Comparison of ENCODE assay signal across 2 cellular contexts in the genomic region with DNA sequence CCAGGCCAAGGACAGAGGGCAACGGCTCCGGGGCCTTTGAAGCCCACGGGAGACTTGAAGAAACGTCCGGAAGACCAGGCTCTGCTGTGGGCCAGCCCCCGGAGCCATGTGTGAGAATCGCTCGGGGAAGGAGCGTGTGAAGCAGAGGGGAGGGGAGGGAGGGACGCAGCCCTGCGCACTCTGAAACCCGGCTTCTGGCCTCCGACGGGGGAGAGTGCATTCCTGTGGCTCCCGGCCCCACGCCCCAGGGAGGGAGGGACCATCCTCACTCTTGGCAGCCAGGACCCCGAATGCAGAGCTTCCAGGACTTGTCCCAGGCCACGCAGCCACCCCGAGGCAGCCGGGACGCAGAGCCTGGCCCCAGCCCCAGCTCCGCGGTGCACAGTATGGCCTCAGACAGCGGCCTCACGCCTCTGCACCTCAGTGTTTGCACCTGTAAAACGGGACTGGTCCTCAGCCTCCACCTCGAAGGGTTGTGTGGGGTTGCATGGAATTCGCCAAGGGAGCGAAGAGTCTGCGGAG.
TF ChIP-seq lines count a peak whose summit lies in the region.

No MANE protein-coding gene starts in this region.

TF ChIP-seq in IMR-90, 13 proteins besides CTCF, POLR2A, EP300 and RAD21:
- TF ChIP-seq RCOR1 (IDR thresholded peaks at IDR 0.05; ENCODE audit: insufficient replicate concordance, low read length) (no peak), MAZ (IDR thresholded peaks at IDR 0.05; ENCODE audit: borderline replicate concordance, low read depth, low read length) (peak; percentile 49; the same call in 1 of the 2 replicates), SMC3 (IDR thresholded peaks at IDR 0.05; ENCODE audit: low read depth, low read length) (no peak)

TF ChIP-seq in endothelial cell of umbilical vein, 7 proteins besides CTCF, POLR2A, EP300 and RAD21:
- TF ChIP-seq GATA2 (IDR thresholded peaks at IDR 0.05; ENCODE audit: insufficient read depth, insufficient read length, low read depth, low read length) = no peak
- no peak for TF ChIP-seq MYC (IDR thresholded peaks at IDR 0.05; ENCODE audit: low read depth, low read length)
- TF ChIP-seq EZH2 (IDR thresholded peaks at IDR 0.05; ENCODE audit: borderline replicate concordance, low read depth, low read length, severe bottlenecking) = peak; percentile 45
